Comparison of ENCODE assay signal across 23 cellular contexts in the genomic region with DNA sequence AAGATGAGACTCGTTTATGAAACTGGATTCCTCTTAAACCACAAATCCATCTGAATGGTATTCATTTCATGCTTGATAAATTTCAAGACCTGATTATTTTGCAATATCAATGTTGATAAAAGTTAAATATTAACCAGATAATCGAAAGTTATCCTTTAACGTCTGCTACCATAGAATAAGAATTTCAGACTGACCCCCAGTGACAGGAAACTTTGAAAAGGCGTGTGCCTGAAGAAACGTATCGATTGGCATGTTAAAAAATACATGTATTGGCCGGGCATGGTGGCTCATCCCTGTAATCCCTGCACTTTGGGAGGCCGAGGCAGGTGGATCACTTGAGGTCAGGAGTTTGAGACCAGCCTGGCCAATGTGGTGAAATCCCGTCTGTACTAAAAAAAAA. TPM values are rescaled to one million over a fixed set of nuclear protein-coding genes. Genes with fewer than 3 reads are reported as not detected.
DNase-seq lines count a peak whose midpoint lies in the region; ATAC-seq and TF ChIP-seq lines count a peak whose summit lies in the region.
"Had no signal": no experiment of that assay in that cellular context is flagged by ENCODE, and none has a peak within 500 bp of the region (broad histone marks: within the 10 kb centered on the region; RNA-seq: fewer than 3 reads in every experiment).

No MANE protein-coding gene starts in this region.

- BruUV-seq in Calu3 (replicated peaks; lab: Mats Ljungman, UMichigan), result no TSS peak

- peaks cover 0 to 16% of the 10 kb centered on the region in 2 donors for H3K4me1 ChIP-seq in ascending aorta
- H3K4me1 ChIP-seq in right lobe of liver, result peaks cover 0 to 27% (median 13%) of the 10 kb centered on the region in 4 donors
- H3K4me1 ChIP-seq in stomach, result peaks cover 14 to 53% (median 35%) of the 10 kb centered on the region in 4 donors
- H3K4me1 ChIP-seq in aorta (ENCODE audit: control insufficient read depth in 1 of 2, insufficient read depth in 2 of 2, low read length in 2 of 2), result no peaks in the 10 kb centered on the region

- no peaks in the 10 kb centered on the region for H3K9me3 ChIP-seq in ascending aorta
- no peaks in the 10 kb centered on the region for H3K9me3 ChIP-seq in right lobe of liver
- H3K9me3 ChIP-seq in stomach, result no peaks in the 10 kb centered on the region
- no peaks in the 10 kb centered on the region for H3K9me3 ChIP-seq in aorta (ENCODE audit: control insufficient read depth, low read length)

- peaks cover 18% of the 10 kb centered on the region for H3K36me3 Mint-ChIP-seq in Calu3 (ENCODE audit: insufficient read depth, unreplicated experiment)
- no peaks in the 10 kb centered on the region for H3K36me3 Mint-ChIP-seq in activated CD8-positive, alpha-beta T cell treated with anti-CD3 and anti-CD28 coated beads for 36 hours (ENCODE audit: low read depth)
- H3K36me3 Mint-ChIP-seq: naive B cell had no signal

- no peaks in the 10 kb centered on the region for H3K36me3 ChIP-seq in ascending aorta
- H3K36me3 ChIP-seq in right lobe of liver, result no peaks in the 10 kb centered on the region
- H3K36me3 ChIP-seq in stomach, result no peaks in the 10 kb centered on the region
- H3K36me3 ChIP-seq in aorta (ENCODE audit: control insufficient read depth in 1 of 2, insufficient read depth in 2 of 2, low read length in 1 of 2), result no peaks in the 10 kb centered on the region

- no peak for TF ChIP-seq POLR2A in right lobe of liver (IDR thresholded peaks at IDR 0.05)
- no peak for TF ChIP-seq POLR2A in stomach (IDR thresholded peaks at IDR 0.05)

- H3K9me3 Mint-ChIP-seq in Calu3 (ENCODE audit: low read depth, unreplicated experiment), result no peaks in the 10 kb centered on the region
- H3K9me3 Mint-ChIP-seq in activated CD8-positive, alpha-beta T cell treated with anti-CD3 and anti-CD28 coated beads for 36 hours, result no peaks in the 10 kb centered on the region
- H3K9me3 Mint-ChIP-seq: activated naive CD4-positive, alpha-beta T cell treated with anti-CD3 and anti-CD28 coated beads for 36 hours; CD4-positive, alpha-beta T cell; naive B cell had no signal

- POLR2A ChIA-PET in activated CD8-positive, alpha-beta T cell treated with anti-CD3 and anti-CD28 coated beads for 36 hours (lab: Charles Lee), result no interaction called here

- H3K4me3 ChIP-seq in ascending aorta, result no peak overlapping the region
- peak overlapping the region in 1 of 3 donors; percentile 0 for H3K4me3 ChIP-seq in right lobe of liver
- no peak overlapping the region for H3K4me3 ChIP-seq in stomach
- no peak overlapping the region for H3K4me3 ChIP-seq in aorta (ENCODE audit: low read length in 2 of 2)

- DNase-seq in Calu3, result peak; percentile 40
- DNase-seq in ascending aorta (ENCODE audit: low spot score in 2 of 2), result no peak
- DNase-seq in right lobe of liver, result peak in 2 of 3 donors; percentile 66 to 77
- DNase-seq in stomach, result no peak
- DNase-seq in activated CD8-positive, alpha-beta T cell treated with anti-CD3 and anti-CD28 coated beads for 36 hours, result no peak
- DNase-seq in aorta, result no peak
- DNase-seq in iPS-NIHi7 (ENCODE audit: extremely low spot score), result no peak
- DNase-seq: activated CD4-positive, alpha-beta T cell treated with anti-CD3 and anti-CD28 coated beads for 1 hour; activated naive CD4-positive, alpha-beta T cell treated with anti-CD3 and anti-CD28 coated beads for 36 hours; activated T-cell treated with anti-CD3 and anti-CD28 coated beads, Interleukin-2, amount 50 U/mL, for 48 hours; amygdala; caudate nucleus; CD4-positive, alpha-beta T cell; foreskin melanocyte; occipital lobe; right cardiac atrium; SHP77 treated with DMSO at 0.1 percent for 48 hours; substantia nigra had no signal

- peaks cover 40% of the 10 kb centered on the region for H3K4me1 Mint-ChIP-seq in Calu3 (ENCODE audit: low read depth, unreplicated experiment)
- peaks cover 37% of the 10 kb centered on the region for H3K4me1 Mint-ChIP-seq in activated CD8-positive, alpha-beta T cell treated with anti-CD3 and anti-CD28 coated beads for 36 hours (ENCODE audit: low read depth)

- intact Hi-C loops in Calu3 (cut with micrococcal nuclease; ENCODE audit: unreplicated experiment) (loop anchor here (5.0 kb wide), 2 partner anchors 40 to 50 kb away; no protein-coding TSS in a partner anchor), ascending aorta (cut with DNase I) (no loop called here), right lobe of liver (cut with DNase I) (no loop called here), stomach (cut with DNase I; ENCODE audit: low total_unique reads) (no loop called here), aorta (cut with DNase I) (loop anchor here in 1 of 2 donors (5.0 kb wide), 1 partner anchor 75 kb away; no protein-coding TSS in a partner anchor)
- intact Hi-C loops in activated CD8-positive, alpha-beta T cell treated with anti-CD3 and anti-CD28 coated beads for 36 hours (cut with micrococcal nuclease), result no loop called here

- peak overlapping the region; percentile 14 for H3K4me3 Mint-ChIP-seq in Calu3 (ENCODE audit: low read depth, unreplicated experiment)
- H3K4me3 Mint-ChIP-seq in activated CD8-positive, alpha-beta T cell treated with anti-CD3 and anti-CD28 coated beads for 36 hours, result no peak overlapping the region
- H3K4me3 Mint-ChIP-seq: activated naive CD4-positive, alpha-beta T cell treated with anti-CD3 and anti-CD28 coated beads for 36 hours; CD4-positive, alpha-beta T cell had no signal

- 15% methylated on average over 8 of the region's 9 CpGs for WGBS in right lobe of liver (ENCODE audit: insufficient coverage, low coverage, low lambda C conversion rate, missing lambda C conversion rate)
- 27 to 51% (median 37%) methylated on average over 9 of the region's 9 CpGs for WGBS in stomach, 5 donors
- 73 to 80% methylated on average over 9 of the region's 9 CpGs for WGBS in aorta, 2 donors

- CTCF ChIA-PET in Calu3 (lab: Charles Lee), result interaction anchor here (0.7 kb wide), 1 partner anchor 1207 kb away, joined by 3 read pairs; no protein-coding TSS in a partner anchor
- CTCF ChIA-PET in activated CD8-positive, alpha-beta T cell treated with anti-CD3 and anti-CD28 coated beads for 36 hours (lab: Charles Lee), result no interaction called here

- H3K27me3 ChIP-seq in ascending aorta (no peaks in the 10 kb centered on the region), right lobe of liver (no peaks in the 10 kb centered on the region), stomach (no peaks in the 10 kb centered on the region), aorta (ENCODE audit: control insufficient read depth in 1 of 2, insufficient read depth in 2 of 2, low read length in 1 of 2) (no peaks in the 10 kb centered on the region)

- peak overlapping the region; percentile 60 for H3K27ac Mint-ChIP-seq in Calu3 (ENCODE audit: unreplicated experiment)
- H3K27ac Mint-ChIP-seq in activated CD8-positive, alpha-beta T cell treated with anti-CD3 and anti-CD28 coated beads for 36 hours, result no peak overlapping the region
- H3K27ac Mint-ChIP-seq: activated naive CD4-positive, alpha-beta T cell treated with anti-CD3 and anti-CD28 coated beads for 36 hours; CD4-positive, alpha-beta T cell had no signal

- no peak for TF ChIP-seq EP300 in stomach (IDR thresholded peaks at IDR 0.05)

- H3K27ac ChIP-seq in ascending aorta (peak overlapping the region; percentile 75 to 81), right lobe of liver (peak overlapping the region in 2 of 3 donors; percentile 48 to 62), stomach (peak overlapping the region in 3 of 5 donors; percentile 44 to 81 (median 71)), aorta (ENCODE audit: low read depth in 1 of 2, low read length in 2 of 2) (no peak overlapping the region)
- H3K27ac ChIP-seq: epithelial cell of prostate had no signal

- H3K27me3 Mint-ChIP-seq in Calu3 (ENCODE audit: unreplicated experiment), result peaks cover 19% of the 10 kb centered on the region
- H3K27me3 Mint-ChIP-seq in activated CD8-positive, alpha-beta T cell treated with anti-CD3 and anti-CD28 coated beads for 36 hours, result peaks cover 2% of the 10 kb centered on the region
- H3K27me3 Mint-ChIP-seq: CD4-positive, alpha-beta T cell had no signal

- TF ChIP-seq CTCF in Calu3 (IDR thresholded peaks at IDR 0.05; ENCODE audit: unreplicated experiment), result no peak
- no peak for TF ChIP-seq CTCF in ascending aorta (IDR thresholded peaks at IDR 0.05)
- TF ChIP-seq CTCF in right lobe of liver (IDR thresholded peaks at IDR 0.05), result peak in 1 of 4 donors; percentile 8
- TF ChIP-seq CTCF in stomach (IDR thresholded peaks at IDR 0.05), result no peak
- no peak for TF ChIP-seq CTCF in activated CD8-positive, alpha-beta T cell treated with anti-CD3 and anti-CD28 coated beads for 36 hours (IDR thresholded peaks at IDR 0.05)

- ATAC-seq in right lobe of liver, result peak; percentile 68 to 93 (median 78)
- no peak for ATAC-seq in activated CD8-positive, alpha-beta T cell treated with anti-CD3 and anti-CD28 coated beads for 36 hours
- ATAC-seq in aorta (ENCODE audit: low FRiP score), result no peak
- no peak for ATAC-seq in GM18867 (IDR thresholded peaks at IDR 0.05; ENCODE audit: unreplicated experiment)
- ATAC-seq: right cardiac atrium had no signal

RNA-seq across cellular contexts. Expression of gene SCGB1A1, which starts 13.9 kb away (rescaled TPM):
- total RNA-seq in Calu3 (2022) (not detected in 2 replicates), ascending aorta (not detected), right lobe of liver (not detected), stomach (10 to 100 TPM in 1 of 5 donors, 1 to 10 TPM in 1, not detected in 3; 2.6 to 11.2 TPM), aorta (not detected)
- polyA plus RNA-seq in stomach (10 to 100 TPM in 1 of 3 donors, not detected in 2; 53.9 TPM), aorta (1 to 10 TPM in 1 of 2 donors, under 1 TPM in 1; 0.61 to 5.0 TPM)
- total RNA-seq in activated CD8-positive, alpha-beta T cell treated with anti-CD3 and anti-CD28 coated beads for 36 hours, result not detected
- total RNA-seq: activated CD8-positive, alpha-beta memory T cell treated with anti-CD3 and anti-CD28 coated beads for 36 hours; activated naive CD4-positive, alpha-beta T cell treated with anti-CD3 and anti-CD28 coated beads for 36 hours; CD4-positive, alpha-beta T cell; kidney epithelial cell; occipital lobe; right cardiac atrium had no signal
- polyA plus RNA-seq: right cardiac atrium had no signal

Comparison
In these comparisons a context has a peak if more than half of its experiments do, and no peak if none do; other contexts are left out.
1. DNase-seq: peak in Calu3 (single experiment) and right lobe of liver (2 of 3); none in ascending aorta (0 of 2), stomach (single experiment), activated CD8-positive, alpha-beta T cell treated with anti-CD3 and anti-CD28 coated beads for 36 hours (single experiment), aorta (0 of 2) and iPS-NIHi7 (single experiment).
2. H3K27ac ChIP-seq: peak in ascending aorta (2 of 2), right lobe of liver (2 of 3) and stomach (3 of 5); none in aorta (0 of 2).
3. ATAC-seq: peak in right lobe of liver (4 of 4); none in activated CD8-positive, alpha-beta T cell treated with anti-CD3 and anti-CD28 coated beads for 36 hours (single experiment), aorta (single experiment) and GM18867 (single experiment).